1 cellular context compared by ENCODE assay signal in genomic region chr17:43410557-43411368, GRCh38.
TF ChIP-seq lines count a peak whose summit lies in the region.

No MANE protein-coding gene starts in this region.

TF ChIP-seq in IMR-90, 13 proteins besides CTCF, POLR2A, EP300 and RAD21 (continued from another document):
- TF ChIP-seq SMC3 (IDR thresholded peaks at IDR 0.05; ENCODE audit: low read depth, low read length): no peak
- no peak for TF ChIP-seq ELK1 (IDR thresholded peaks at IDR 0.05; ENCODE audit: borderline replicate concordance, low read depth, low read length)
- no peak for TF ChIP-seq USF2 (IDR thresholded peaks at IDR 0.05; ENCODE audit: low read depth, low read length)
- TF ChIP-seq NFE2L2 (IDR thresholded peaks at IDR 0.05; ENCODE audit: low read depth, low read length): no peak
- no peak for TF ChIP-seq MXI1 (IDR thresholded peaks at IDR 0.05; ENCODE audit: borderline replicate concordance, low read depth, low read length)
- TF ChIP-seq CHD1 (IDR thresholded peaks at IDR 0.05; ENCODE audit: low read depth, low read length): no peak
TF ChIP-seq in IMR-90: peak in this region for 0.
